ENCODE assay signal across 13 cellular contexts in genomic region chr20:15937179-15937578, GRCh38.
DNase-seq lines count a peak whose midpoint lies in the region; ATAC-seq and TF ChIP-seq lines count a peak whose summit lies in the region.
"Had no signal": no experiment of that assay in that cellular context is flagged by ENCODE, and none has a peak within 500 bp of the region (broad histone marks: within the 10 kb centered on the region; RNA-seq: fewer than 3 reads in every experiment).

No MANE protein-coding gene starts in this region.

- TF ChIP-seq EP300 in esophagus muscularis mucosa (IDR thresholded peaks at IDR 0.05) = no peak

- no peak overlapping the region for H3K27ac ChIP-seq in esophagus muscularis mucosa (replicated peaks in 1 of 4)
- H3K27ac ChIP-seq: sigmoid colon, SJSA1 had no signal

- no peaks in the 10 kb centered on the region for H3K36me3 ChIP-seq in esophagus muscularis mucosa
- H3K36me3 ChIP-seq: sigmoid colon, SJSA1 had no signal

- WGBS in esophagus muscularis mucosa = 77% methylated on average over 3 of the region's 3 CpGs

- TF ChIP-seq CTCF in esophagus muscularis mucosa (IDR thresholded peaks at IDR 0.05) = no peak

- peaks cover 0 to 11% (median 9%) of the 10 kb centered on the region in 4 donors for H3K9me3 ChIP-seq in esophagus muscularis mucosa
- H3K9me3 ChIP-seq: SJSA1 had no signal

- ATAC-seq in GM18517 (IDR thresholded peaks at IDR 0.05; ENCODE audit: unreplicated experiment) (peak; percentile 76), GM21423 (IDR thresholded peaks at IDR 0.05; ENCODE audit: unreplicated experiment) (peak; percentile 97), HG03103 (IDR thresholded peaks at IDR 0.05; ENCODE audit: low read depth, unreplicated experiment) (peak; percentile 91)

- DNase-seq in esophagus muscularis mucosa (ENCODE audit: extremely low spot score) (peak; percentile 10), activated gamma-delta T cell (lab: John Stamatoyannopoulos, UW) (no peak), NCI-H1048 (lab: John Stamatoyannopoulos, UW) (no peak), NCI-H226 (no peak)
- no peak for DNase-seq in activated CD8-positive, alpha-beta memory T cell treated with anti-CD3 and anti-CD28 coated beads, Interleukin-2, amount 50 U/mL, for 4 hours
- DNase-seq: activated CD4-positive, alpha-beta T cell treated with anti-CD3 and anti-CD28 coated beads, Interleukin-2, amount 10 ng/mL, durations not matched to agents 24 days and 14 days; CD4-positive, CD25-positive, alpha-beta regulatory T cell; glutamatergic neuron; sigmoid colon had no signal

- no peaks in the 10 kb centered on the region for H3K27me3 ChIP-seq in esophagus muscularis mucosa
- H3K27me3 ChIP-seq: sigmoid colon, SJSA1 had no signal

- H3K4me3 ChIP-seq in esophagus muscularis mucosa = no peak overlapping the region
- H3K4me3 ChIP-seq: sigmoid colon, SJSA1 had no signal

- no peak for TF ChIP-seq POLR2A in esophagus muscularis mucosa (IDR thresholded peaks at IDR 0.05; ENCODE audit: low read depth)

- intact Hi-C loops in esophagus muscularis mucosa (cut with DNase I) = no loop called here

- H3K4me1 ChIP-seq in esophagus muscularis mucosa = no peaks in the 10 kb centered on the region
- H3K4me1 ChIP-seq: sigmoid colon, SJSA1 had no signal
